ENCODE assay signal across 1 cellular context in genomic region chr2:47040662-47041061, GRCh38.
TF ChIP-seq lines count a peak whose summit lies in the region.

No MANE protein-coding gene starts in this region.

TF ChIP-seq in HepG2, 621 proteins besides CTCF, POLR2A, EP300 and RAD21 (continued from another document and continues in another):
- TF ChIP-seq, protein P1, sequence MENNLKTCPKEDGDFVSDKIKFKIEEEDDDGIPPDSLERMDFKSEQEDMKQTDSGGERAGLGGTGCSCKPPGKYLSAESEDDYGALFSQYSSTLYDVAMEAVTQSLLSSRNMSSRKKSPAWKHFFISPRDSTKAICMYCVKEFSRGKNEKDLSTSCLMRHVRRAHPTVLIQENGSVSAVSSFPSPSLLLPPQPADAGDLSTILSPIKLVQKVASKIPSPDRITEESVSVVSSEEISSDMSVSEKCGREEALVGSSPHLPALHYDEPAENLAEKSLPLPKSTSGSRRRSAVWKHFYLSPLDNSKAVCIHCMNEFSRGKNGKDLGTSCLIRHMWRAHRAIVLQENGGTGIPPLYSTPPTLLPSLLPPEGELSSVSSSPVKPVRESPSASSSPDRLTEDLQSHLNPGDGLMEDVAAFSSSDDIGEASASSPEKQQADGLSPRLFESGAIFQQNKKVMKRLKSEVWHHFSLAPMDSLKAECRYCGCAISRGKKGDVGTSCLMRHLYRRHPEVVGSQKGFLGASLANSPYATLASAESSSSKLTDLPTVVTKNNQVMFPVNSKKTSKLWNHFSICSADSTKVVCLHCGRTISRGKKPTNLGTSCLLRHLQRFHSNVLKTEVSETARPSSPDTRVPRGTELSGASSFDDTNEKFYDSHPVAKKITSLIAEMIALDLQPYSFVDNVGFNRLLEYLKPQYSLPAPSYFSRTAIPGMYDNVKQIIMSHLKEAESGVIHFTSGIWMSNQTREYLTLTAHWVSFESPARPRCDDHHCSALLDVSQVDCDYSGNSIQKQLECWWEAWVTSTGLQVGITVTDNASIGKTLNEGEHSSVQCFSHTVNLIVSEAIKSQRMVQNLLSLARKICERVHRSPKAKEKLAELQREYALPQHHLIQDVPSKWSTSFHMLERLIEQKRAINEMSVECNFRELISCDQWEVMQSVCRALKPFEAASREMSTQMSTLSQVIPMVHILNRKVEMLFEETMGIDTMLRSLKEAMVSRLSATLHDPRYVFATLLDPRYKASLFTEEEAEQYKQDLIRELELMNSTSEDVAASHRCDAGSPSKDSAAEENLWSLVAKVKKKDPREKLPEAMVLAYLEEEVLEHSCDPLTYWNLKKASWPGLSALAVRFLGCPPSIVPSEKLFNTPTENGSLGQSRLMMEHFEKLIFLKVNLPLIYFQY (CRISPR knock-in tag; IDR thresholded peaks at IDR 0.05; ENCODE audit: borderline replicate concordance), result no peak
- TF ChIP-seq ZNF629 (CRISPR knock-in tag; conservative IDR thresholded peaks at IDR 0.05) (peak; percentile 33; the same call in 1 of the 2 replicates), ZNF143 (CRISPR knock-in tag; IDR thresholded peaks at IDR 0.05) (no peak), PCBP2 (optimal IDR thresholded peaks at IDR 0.05; ENCODE audit: low read depth, low read length, poor library complexity, severe bottlenecking) (no peak), GPBP1L1 (CRISPR knock-in tag; IDR thresholded peaks at IDR 0.05) (no peak), GZF1 (CRISPR knock-in tag; IDR thresholded peaks at IDR 0.05) (0 out of 2 replicates have a peak, but pooled peaks have one; percentile 45), FOXC1 (CRISPR knock-in tag; IDR thresholded peaks at IDR 0.05; ENCODE audit: borderline replicate concordance) (peak; percentile 77; the same call in 1 of the 2 replicates), POGK (CRISPR knock-in tag; conservative IDR thresholded peaks at IDR 0.05) (no peak), ARNT2 (CRISPR knock-in tag; IDR thresholded peaks at IDR 0.05; ENCODE audit: low read depth) (no peak), ZBTB2 (CRISPR knock-in tag; IDR thresholded peaks at IDR 0.05; ENCODE audit: low read depth) (no peak), SAP130 (CRISPR knock-in tag; IDR thresholded peaks at IDR 0.05; ENCODE audit: low read depth) (peak; percentile 60), ZBTB25 (CRISPR knock-in tag; IDR thresholded peaks at IDR 0.05) (no peak), ARHGAP35 (CRISPR knock-in tag; IDR thresholded peaks at IDR 0.05; ENCODE audit: borderline replicate concordance) (no peak), GMEB1 (CRISPR knock-in tag; IDR thresholded peaks at IDR 0.05; ENCODE audit: borderline replicate concordance) (no peak), TBX2 (CRISPR knock-in tag; IDR thresholded peaks at IDR 0.05; ENCODE audit: borderline replicate concordance) (peak; percentile 19; the same call in 1 of the 2 replicates), SPEN (CRISPR knock-in tag; IDR thresholded peaks at IDR 0.05; ENCODE audit: low read depth) (peak; percentile 57; the same call in 1 of the 2 replicates), SOX13 (IDR thresholded peaks at IDR 0.05) (no peak), SOX13 (CRISPR knock-in tag; conservative IDR thresholded peaks at IDR 0.05 in 1 of 2, IDR thresholded peaks at IDR 0.05 in 1 of 2) (peak in 1 of 2 experiments; percentile 25; a peak in 1 of 4 replicates), ZNF878 (CRISPR knock-in tag; IDR thresholded peaks at IDR 0.05) (no peak), PHF21A (CRISPR knock-in tag; IDR thresholded peaks at IDR 0.05) (0 out of 2 replicates have a peak, but pooled peaks have one; percentile 42), TFDP2 (CRISPR knock-in tag; IDR thresholded peaks at IDR 0.05) (0 out of 2 replicates have a peak, but pooled peaks have one; percentile 17), BRD4 (CRISPR knock-in tag; IDR thresholded peaks at IDR 0.05) (0 out of 2 replicates have a peak, but pooled peaks have one; percentile 66), NR2F2 (IDR thresholded peaks at IDR 0.05; ENCODE audit: borderline replicate concordance, low read depth) (no peak), ZSCAN21 (CRISPR knock-in tag; IDR thresholded peaks at IDR 0.05; ENCODE audit: borderline replicate concordance) (no peak), HCFC1 (IDR thresholded peaks at IDR 0.05; ENCODE audit: low read depth, low read length) (no peak), ZNF788 (CRISPR knock-in tag; IDR thresholded peaks at IDR 0.05; ENCODE audit: borderline replicate concordance) (0 out of 2 replicates have a peak, but pooled peaks have one; percentile 25), STAT5B (CRISPR knock-in tag; IDR thresholded peaks at IDR 0.05) (no peak), ZNF335 (CRISPR knock-in tag; IDR thresholded peaks at IDR 0.05) (no peak), MEIS2 (CRISPR knock-in tag; IDR thresholded peaks at IDR 0.05) (0 out of 2 replicates have a peak, but pooled peaks have one; percentile 59), ZNF383 (CRISPR knock-in tag; IDR thresholded peaks at IDR 0.05; ENCODE audit: borderline replicate concordance) (no peak), CBFB (CRISPR knock-in tag; IDR thresholded peaks at IDR 0.05) (peak; percentile 75), KMT2B (CRISPR knock-in tag; IDR thresholded peaks at IDR 0.05) (no peak), NCOA2 (CRISPR knock-in tag; IDR thresholded peaks at IDR 0.05) (peak; percentile 25), ZNF224 (CRISPR knock-in tag; IDR thresholded peaks at IDR 0.05) (no peak), ZNF296 (CRISPR knock-in tag; conservative IDR thresholded peaks at IDR 0.05) (no peak), CENPT (CRISPR knock-in tag; IDR thresholded peaks at IDR 0.05; ENCODE audit: low read depth) (no peak), ERF (CRISPR knock-in tag; IDR thresholded peaks at IDR 0.05) (no peak), HNF4G (IDR thresholded peaks at IDR 0.05; ENCODE audit: borderline replicate concordance, low read depth, low read length) (peak; percentile 83), HNF4G (CRISPR knock-in tag; IDR thresholded peaks at IDR 0.05; ENCODE audit: borderline replicate concordance, low read depth) (peak; percentile 71; the same call in 1 of the 2 replicates), AGO1 (IDR thresholded peaks at IDR 0.05; ENCODE audit: low read depth, low read length, poor library complexity, severe bottlenecking) (no peak), NAIF1 (CRISPR knock-in tag; IDR thresholded peaks at IDR 0.05; ENCODE audit: borderline replicate concordance) (no peak), RAD51 (IDR thresholded peaks at IDR 0.05; ENCODE audit: borderline replicate concordance) (no peak), IRF2 (CRISPR knock-in tag; IDR thresholded peaks at IDR 0.05) (peak; percentile 21; the same call in 1 of the 2 replicates), ZNF432 (CRISPR knock-in tag; IDR thresholded peaks at IDR 0.05; ENCODE audit: borderline replicate concordance) (no peak), U2AF1 (optimal IDR thresholded peaks at IDR 0.05; ENCODE audit: low read depth, low read length) (peak; percentile 74)
- TF ChIP-seq, protein P2, sequence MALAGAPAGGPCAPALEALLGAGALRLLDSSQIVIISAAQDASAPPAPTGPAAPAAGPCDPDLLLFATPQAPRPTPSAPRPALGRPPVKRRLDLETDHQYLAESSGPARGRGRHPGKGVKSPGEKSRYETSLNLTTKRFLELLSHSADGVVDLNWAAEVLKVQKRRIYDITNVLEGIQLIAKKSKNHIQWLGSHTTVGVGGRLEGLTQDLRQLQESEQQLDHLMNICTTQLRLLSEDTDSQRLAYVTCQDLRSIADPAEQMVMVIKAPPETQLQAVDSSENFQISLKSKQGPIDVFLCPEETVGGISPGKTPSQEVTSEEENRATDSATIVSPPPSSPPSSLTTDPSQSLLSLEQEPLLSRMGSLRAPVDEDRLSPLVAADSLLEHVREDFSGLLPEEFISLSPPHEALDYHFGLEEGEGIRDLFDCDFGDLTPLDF (CRISPR knock-in tag; IDR thresholded peaks at IDR 0.05), result no peak
- TF ChIP-seq, protein P3, sequence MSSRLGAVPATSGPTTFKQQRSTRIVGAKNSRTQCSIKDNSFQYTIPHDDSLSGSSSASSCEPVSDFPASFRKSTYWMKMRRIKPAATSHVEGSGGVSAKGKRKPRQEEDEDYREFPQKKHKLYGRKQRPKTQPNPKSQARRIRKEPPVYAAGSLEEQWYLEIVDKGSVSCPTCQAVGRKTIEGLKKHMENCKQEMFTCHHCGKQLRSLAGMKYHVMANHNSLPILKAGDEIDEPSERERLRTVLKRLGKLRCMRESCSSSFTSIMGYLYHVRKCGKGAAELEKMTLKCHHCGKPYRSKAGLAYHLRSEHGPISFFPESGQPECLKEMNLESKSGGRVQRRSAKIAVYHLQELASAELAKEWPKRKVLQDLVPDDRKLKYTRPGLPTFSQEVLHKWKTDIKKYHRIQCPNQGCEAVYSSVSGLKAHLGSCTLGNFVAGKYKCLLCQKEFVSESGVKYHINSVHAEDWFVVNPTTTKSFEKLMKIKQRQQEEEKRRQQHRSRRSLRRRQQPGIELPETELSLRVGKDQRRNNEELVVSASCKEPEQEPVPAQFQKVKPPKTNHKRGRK (CRISPR knock-in tag; IDR thresholded peaks at IDR 0.05), result no peak
- TF ChIP-seq, protein P4, sequence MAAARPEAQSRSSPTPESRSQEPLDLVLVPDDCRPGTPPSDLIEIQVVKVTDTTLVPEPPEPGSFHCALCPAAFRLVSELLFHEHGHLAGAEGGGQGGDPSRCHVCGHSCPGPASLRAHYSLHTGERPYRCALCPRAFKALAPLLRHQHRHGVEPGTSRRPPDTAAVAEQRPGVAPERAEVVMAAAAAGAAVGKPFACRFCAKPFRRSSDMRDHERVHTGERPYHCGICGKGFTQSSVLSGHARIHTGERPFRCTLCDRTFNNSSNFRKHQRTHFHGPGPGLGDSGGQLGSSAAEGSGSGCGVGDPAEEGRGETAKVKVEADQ (CRISPR knock-in tag; IDR thresholded peaks at IDR 0.05; ENCODE audit: borderline replicate concordance), result no peak
